ENCODE assay signal across 1 cellular context in the genomic region with DNA sequence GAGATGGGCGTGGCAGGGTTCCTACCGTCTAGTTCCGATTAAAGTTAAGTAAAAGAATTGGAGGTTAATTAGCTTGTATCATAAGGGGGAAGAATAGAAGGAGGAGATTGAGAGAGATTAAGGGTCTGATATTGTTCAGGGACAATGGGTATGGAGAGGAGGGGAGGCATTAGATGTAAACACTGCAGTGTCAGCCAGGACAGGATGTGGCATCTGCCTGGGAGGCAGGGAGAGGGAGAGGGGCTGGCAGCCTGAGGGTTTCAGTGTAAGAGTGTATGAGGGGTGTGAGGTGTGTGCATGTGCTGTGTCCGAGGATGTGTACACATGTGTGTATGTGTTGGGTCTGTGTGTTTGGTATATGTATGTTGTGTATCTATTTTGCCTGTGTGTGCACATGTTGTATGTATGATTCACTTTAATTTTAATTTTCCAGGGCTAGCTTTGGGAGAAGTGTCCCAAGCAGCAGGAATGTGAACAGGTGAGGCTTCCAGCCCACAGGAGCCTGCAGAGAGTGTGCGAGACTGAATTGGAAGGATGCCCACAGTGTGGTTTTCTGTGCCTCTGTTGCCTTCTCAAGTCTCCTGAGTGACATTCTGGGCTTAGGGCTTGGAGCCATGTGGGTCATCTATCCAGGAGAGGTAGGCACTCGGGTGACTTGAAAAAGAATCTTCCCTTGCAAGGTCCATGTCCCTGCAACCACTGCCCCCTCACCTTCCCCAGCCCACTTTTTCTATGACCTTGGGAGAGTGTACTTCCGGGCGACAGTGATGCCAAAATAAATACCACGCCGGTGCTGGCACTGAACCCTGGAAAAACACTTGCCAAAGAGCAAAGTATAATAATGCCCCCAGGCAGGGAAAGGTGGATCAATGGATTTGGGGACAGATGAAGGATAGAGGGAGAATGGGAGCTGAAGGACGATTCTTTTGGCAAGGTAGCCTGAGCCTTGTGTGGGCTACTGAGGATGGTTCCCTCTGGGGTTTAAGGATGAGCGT.
TF ChIP-seq lines count a peak whose summit lies in the region.

No MANE protein-coding gene starts in this region.

TF ChIP-seq in WTC11, 78 proteins besides CTCF, POLR2A, EP300 and RAD21:
- TF ChIP-seq ZNF396 (CRISPR knock-in tag; IDR thresholded peaks at IDR 0.05; ENCODE audit: borderline replicate concordance) (no peak), E2F1 (CRISPR knock-in tag; IDR thresholded peaks at IDR 0.05) (no peak), FOXP4 (CRISPR knock-in tag; IDR thresholded peaks at IDR 0.05) (no peak)
- TF ChIP-seq, protein P1, sequence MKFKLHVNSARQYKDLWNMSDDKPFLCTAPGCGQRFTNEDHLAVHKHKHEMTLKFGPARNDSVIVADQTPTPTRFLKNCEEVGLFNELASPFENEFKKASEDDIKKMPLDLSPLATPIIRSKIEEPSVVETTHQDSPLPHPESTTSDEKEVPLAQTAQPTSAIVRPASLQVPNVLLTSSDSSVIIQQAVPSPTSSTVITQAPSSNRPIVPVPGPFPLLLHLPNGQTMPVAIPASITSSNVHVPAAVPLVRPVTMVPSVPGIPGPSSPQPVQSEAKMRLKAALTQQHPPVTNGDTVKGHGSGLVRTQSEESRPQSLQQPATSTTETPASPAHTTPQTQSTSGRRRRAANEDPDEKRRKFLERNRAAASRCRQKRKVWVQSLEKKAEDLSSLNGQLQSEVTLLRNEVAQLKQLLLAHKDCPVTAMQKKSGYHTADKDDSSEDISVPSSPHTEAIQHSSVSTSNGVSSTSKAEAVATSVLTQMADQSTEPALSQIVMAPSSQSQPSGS (CRISPR knock-in tag; IDR thresholded peaks at IDR 0.05; ENCODE audit: borderline replicate concordance, low read depth), result no peak
